In the genomic region with DNA sequence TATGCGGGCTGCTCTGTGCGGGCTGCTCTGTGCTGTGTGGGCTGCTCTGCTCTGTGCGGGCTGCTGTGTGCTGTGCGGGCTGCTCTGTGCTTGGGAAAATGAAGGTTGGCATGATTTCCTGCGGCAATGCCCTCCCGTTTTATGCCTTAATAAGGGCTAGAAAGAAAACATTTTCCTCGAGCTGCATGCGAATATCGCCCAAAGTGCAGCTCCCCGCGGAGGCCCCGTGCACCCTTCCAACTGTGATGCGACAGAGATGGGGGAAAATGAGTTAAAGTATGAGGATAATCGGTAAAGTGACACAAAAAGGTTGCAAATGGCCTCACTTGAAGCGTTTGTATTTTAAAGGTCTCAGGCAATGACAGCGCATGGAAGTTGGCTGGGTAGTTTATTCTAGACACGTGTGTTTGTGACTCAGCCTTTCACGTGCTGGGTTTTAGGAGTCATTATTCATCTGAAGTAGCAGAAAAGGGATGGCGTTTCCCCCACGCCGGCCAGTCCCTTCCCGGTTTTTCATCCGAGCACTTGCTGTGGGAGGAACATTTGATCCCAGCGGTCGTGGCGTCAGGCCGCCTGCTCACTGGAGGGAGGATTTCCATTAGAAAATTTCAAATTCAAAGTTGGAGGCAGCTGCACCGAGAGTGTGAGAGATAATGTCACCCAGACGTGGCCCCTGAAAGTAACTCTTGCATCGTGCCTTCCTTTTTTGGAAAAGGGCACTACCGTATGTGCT, we compare ENCODE assay signal across 20 cellular contexts.
"Had no signal": no experiment of that assay in that cellular context is flagged by ENCODE, and none has a peak within 500 bp of the region (broad histone marks: within the 10 kb centered on the region; RNA-seq: fewer than 3 reads in every experiment).

No MANE protein-coding gene starts in this region.

- H3K4me3 Mint-ChIP-seq: activated B cell treated with CpG ODN at 0.5 μM for 24 hours; activated CD4-positive, alpha-beta memory T cell treated with anti-CD3 and anti-CD28 coated beads for 36 hours; activated naive CD8-positive, alpha-beta T cell treated with anti-CD3 and anti-CD28 coated beads for 36 hours; activated T-helper 17 cell treated with anti-CD3 and anti-CD28 coated beads, Interleukin-2, amount 50 U/mL, for 72 hours; nephron progenitor cell had no signal

- H3K36me3 ChIP-seq: cardiac muscle cell, prostate gland, right atrium auricular region, tibial nerve had no signal

- H3K36me3 Mint-ChIP-seq: activated CD4-positive, alpha-beta memory T cell treated with anti-CD3 and anti-CD28 coated beads for 36 hours; activated naive CD8-positive, alpha-beta T cell treated with anti-CD3 and anti-CD28 coated beads for 36 hours had no signal

- H3K4me3 ChIP-seq: cardiac muscle cell, prostate gland, right atrium auricular region, tibial nerve had no signal

- H3K9me3 Mint-ChIP-seq: activated B cell treated with CpG ODN at 0.5 μM for 24 hours; activated CD4-positive, alpha-beta memory T cell treated with anti-CD3 and anti-CD28 coated beads for 36 hours; activated naive CD8-positive, alpha-beta T cell treated with anti-CD3 and anti-CD28 coated beads for 36 hours; activated T-helper 17 cell treated with anti-CD3 and anti-CD28 coated beads, Interleukin-2, amount 50 U/mL, for 72 hours had no signal

- H3K27ac Mint-ChIP-seq: activated B cell treated with CpG ODN at 0.5 μM for 24 hours; activated CD4-positive, alpha-beta memory T cell treated with anti-CD3 and anti-CD28 coated beads for 36 hours; activated naive CD8-positive, alpha-beta T cell treated with anti-CD3 and anti-CD28 coated beads for 36 hours; activated T-helper 17 cell treated with anti-CD3 and anti-CD28 coated beads, Interleukin-2, amount 50 U/mL, for 72 hours; nephron progenitor cell had no signal

- H3K9me3 ChIP-seq: prostate gland, right atrium auricular region, tibial nerve had no signal

- ATAC-seq: activated T-helper 17 cell treated with anti-CD3 and anti-CD28 coated beads, Interleukin-2, amount 50 U/mL, for 72 hours; foreskin keratinocyte; left lobe of liver; stimulated activated naive CD8-positive, alpha-beta T cell treated with anti-CD3 and anti-CD28 coated beads, Interleukin-15, Interleukin-2, amounts not matched to agents 100 U/mL and 50 U/mL, for 24 hours had no signal

- DNase-seq: activated B cell treated with CpG ODN at 0.5 μM for 24 hours; activated CD4-positive, alpha-beta memory T cell treated with anti-CD3 and anti-CD28 coated beads for 36 hours; activated CD4-positive, alpha-beta T cell treated with anti-CD3 and anti-CD28 coated beads for 4 hours; activated naive CD4-positive, alpha-beta T cell; activated naive CD8-positive, alpha-beta T cell treated with anti-CD3 and anti-CD28 coated beads for 36 hours; amniotic stem cell; foreskin keratinocyte; glutamatergic neuron; hippocampal formation; nephron progenitor cell; stimulated activated CD4-positive, alpha-beta T cell treated with anti-CD3 and anti-CD28 coated beads, Interleukin-2, amount 100 ng/mL, for 24 hours; stimulated activated naive CD8-positive, alpha-beta T cell treated with anti-CD3 and anti-CD28 coated beads, Interleukin-15, Interleukin-2, amounts not matched to agents 100 U/mL and 50 U/mL, for 24 hours; T-helper 2 cell had no signal

- H3K27me3 Mint-ChIP-seq: activated T-helper 17 cell treated with anti-CD3 and anti-CD28 coated beads, Interleukin-2, amount 50 U/mL, for 72 hours had no signal

- H3K4me1 ChIP-seq: foreskin keratinocyte, prostate gland, right atrium auricular region, tibial nerve had no signal

- H3K4me1 Mint-ChIP-seq: activated naive CD8-positive, alpha-beta T cell treated with anti-CD3 and anti-CD28 coated beads for 36 hours; activated T-helper 17 cell treated with anti-CD3 and anti-CD28 coated beads, Interleukin-2, amount 50 U/mL, for 72 hours had no signal

- H3K27ac ChIP-seq: cardiac muscle cell, epithelial cell of prostate, foreskin keratinocyte, prostate gland, right atrium auricular region, tibial nerve had no signal
